In genomic region chr6:126527016-126527606, GRCh38 we compare ENCODE assay signal across 22 cellular contexts.
"Had no signal": no experiment of that assay in that cellular context is flagged by ENCODE, and none has a peak within 500 bp of the region (broad histone marks: within the 10 kb centered on the region; RNA-seq: fewer than 3 reads in every experiment).

No MANE protein-coding gene starts in this region.

- H3K27me3 ChIP-seq: esophagus muscularis mucosa, gastrocnemius medialis, right lobe of liver, tibial artery had no signal

- ATAC-seq: gastrocnemius medialis; left lobe of liver; mucosa of descending colon; naive thymus-derived CD8-positive, alpha-beta T cell; psoas muscle; right lobe of liver; stimulated activated naive CD8-positive, alpha-beta T cell treated with anti-CD3 and anti-CD28 coated beads, Interleukin-15, Interleukin-2, amounts not matched to agents 100 U/mL and 50 U/mL, for 24 hours had no signal

- H3K4me3 ChIP-seq: coronary artery, esophagus muscularis mucosa, gastrocnemius medialis, mucosa of descending colon, psoas muscle, right lobe of liver, tibial artery had no signal

- H3K27ac Mint-ChIP-seq: naive thymus-derived CD8-positive, alpha-beta T cell; stimulated activated effector memory CD8-positive, alpha-beta T cell treated with anti-CD3 and anti-CD28 coated beads, Interleukin-12 subunit alpha, Interleukin-12 subunit beta, amount 100 ng/mL, for 72 hours had no signal

- H3K4me3 Mint-ChIP-seq: naive thymus-derived CD8-positive, alpha-beta T cell; neural crest cell; stimulated activated effector memory CD8-positive, alpha-beta T cell treated with anti-CD3 and anti-CD28 coated beads, Interleukin-12 subunit alpha, Interleukin-12 subunit beta, amount 100 ng/mL, for 72 hours had no signal

- H3K79me2 ChIP-seq: parathyroid adenoma had no signal

- H3K9me3 Mint-ChIP-seq: naive thymus-derived CD8-positive, alpha-beta T cell; neural crest cell had no signal

- H3K36me3 ChIP-seq: esophagus muscularis mucosa, gastrocnemius medialis, right lobe of liver, tibial artery had no signal

- H3K4me1 Mint-ChIP-seq: naive thymus-derived CD8-positive, alpha-beta T cell; stimulated activated effector memory CD8-positive, alpha-beta T cell treated with anti-CD3 and anti-CD28 coated beads, Interleukin-12 subunit alpha, Interleukin-12 subunit beta, amount 100 ng/mL, for 72 hours had no signal

- H3K27ac ChIP-seq: coronary artery, epithelial cell of prostate, esophagus muscularis mucosa, gastrocnemius medialis, parathyroid adenoma, psoas muscle, right lobe of liver, tibial artery had no signal

- H3K4me1 ChIP-seq: gastrocnemius medialis, parathyroid adenoma, psoas muscle had no signal

- H3K36me3 Mint-ChIP-seq: naive thymus-derived CD8-positive, alpha-beta T cell; stimulated activated effector memory CD8-positive, alpha-beta T cell treated with anti-CD3 and anti-CD28 coated beads, Interleukin-12 subunit alpha, Interleukin-12 subunit beta, amount 100 ng/mL, for 72 hours had no signal

- DNase-seq: effector memory CD4-positive, alpha-beta T cell; gastrocnemius medialis; glutamatergic neuron; islet precursor cell; mammary epithelial cell; mucosa of descending colon; naive thymus-derived CD8-positive, alpha-beta T cell; occipital lobe; psoas muscle; retina; right lobe of liver; stimulated activated CD4-positive, alpha-beta T cell treated with anti-CD3 and anti-CD28 coated beads, Interleukin-4, amount 100 ng/mL, for 1 hour; stimulated activated CD8-positive, alpha-beta memory T cell treated with anti-CD3 and anti-CD28 coated beads, Interleukin-4, amount 100 ng/mL, for 48 hours; stimulated activated naive CD8-positive, alpha-beta T cell treated with anti-CD3 and anti-CD28 coated beads, Interleukin-15, Interleukin-2, amounts not matched to agents 100 U/mL and 50 U/mL, for 24 hours; tibial artery had no signal

- H3K9me3 ChIP-seq: esophagus muscularis mucosa, gastrocnemius medialis, mucosa of descending colon, psoas muscle, right lobe of liver, tibial artery had no signal

- H3K27me3 Mint-ChIP-seq: naive thymus-derived CD8-positive, alpha-beta T cell had no signal

- H2AFZ ChIP-seq: parathyroid adenoma had no signal
